20 cellular contexts compared by ENCODE assay signal in genomic region chr1:225626698-225627097, GRCh38. TPM values are rescaled to one million over a fixed set of nuclear protein-coding genes. Genes with fewer than 3 reads are reported as not detected.
A peak's percentile ranks its signal among the peaks of the same experiment; 100 is the strongest.
DNase-seq lines count a peak whose midpoint lies in the region; ATAC-seq, FAIRE-seq and TF ChIP-seq lines count a peak whose summit lies in the region.
"Had no signal": no experiment of that assay in that cellular context is flagged by ENCODE, and none has a peak within 500 bp of the region (broad histone marks: within the 10 kb centered on the region; RNA-seq: fewer than 3 reads in every experiment).

No MANE protein-coding gene starts in this region.

- H3K36me3 Mint-ChIP-seq in activated CD8-positive, alpha-beta T cell treated with anti-CD3 and anti-CD28 coated beads for 36 hours (ENCODE audit: low read depth): no peaks in the 10 kb centered on the region

- H3K4me2 ChIP-seq in fibroblast of lung (ENCODE audit: extremely low read depth, insufficient read depth, low read length): no peak overlapping the region
- H3K4me2 ChIP-seq in osteoblast (ENCODE audit: insufficient read depth, low read length): no peak overlapping the region

- H3K27me3 Mint-ChIP-seq in activated CD8-positive, alpha-beta T cell treated with anti-CD3 and anti-CD28 coated beads for 36 hours: peaks cover 10% of the 10 kb centered on the region

- no peaks in the 10 kb centered on the region for H3K4me1 Mint-ChIP-seq in activated CD8-positive, alpha-beta T cell treated with anti-CD3 and anti-CD28 coated beads for 36 hours (ENCODE audit: low read depth)
- H3K4me1 Mint-ChIP-seq: naive thymus-derived CD4-positive, alpha-beta T cell had no signal

- H3K4me1 ChIP-seq in Panc1 (ENCODE audit: control insufficient read depth, insufficient read depth, low read length) (peaks cover 17% of the 10 kb centered on the region), fibroblast of lung (ENCODE audit: control insufficient read depth, extremely low read depth, insufficient read depth, low read length) (peaks cover 2% of the 10 kb centered on the region), osteoblast (ENCODE audit: insufficient read depth, low read length) (peaks cover 31% of the 10 kb centered on the region)

- POLR2A ChIA-PET in Panc1 (lab: Charles Lee): no interaction called here
- POLR2A ChIA-PET in activated CD8-positive, alpha-beta T cell treated with anti-CD3 and anti-CD28 coated beads for 36 hours (lab: Charles Lee): no interaction called here

- ATAC-seq in Panc1: no peak
- no peak for ATAC-seq in HG03378 (IDR thresholded peaks at IDR 0.05; ENCODE audit: unreplicated experiment)
- no peak for ATAC-seq in GM21723 (IDR thresholded peaks at IDR 0.05; ENCODE audit: unreplicated experiment)
- ATAC-seq in activated CD8-positive, alpha-beta T cell treated with anti-CD3 and anti-CD28 coated beads for 36 hours: no peak
- ATAC-seq: activated CD4-positive, CD25-positive, alpha-beta regulatory T cell treated with anti-CD3 and anti-CD28 coated beads, Interleukin-2, amount 50 U/mL, for 24 hours; GM12878; naive thymus-derived CD4-positive, alpha-beta T cell had no signal

- CTCF ChIA-PET in Panc1 (lab: Charles Lee): no interaction called here
- CTCF ChIA-PET in activated CD8-positive, alpha-beta T cell treated with anti-CD3 and anti-CD28 coated beads for 36 hours (lab: Charles Lee): interaction anchor here (1.6 kb wide), 1 partner anchor 9 kb away, joined by 4 read pairs; no protein-coding TSS in a partner anchor

- no TSS peak for BruUV-seq in Panc1 (replicated peaks; lab: Mats Ljungman, UMichigan)

- DNase-seq in D721Med (ENCODE audit: insufficient read length, low spot score): no peak
- peak; percentile 84 for DNase-seq in Panc1 (ENCODE audit: low read depth, low spot score)
- peak; percentile 66 to 69 for DNase-seq in fibroblast of lung (ENCODE audit: low read depth in 2 of 2)
- no peak for DNase-seq in osteoblast (ENCODE audit: insufficient read length, low spot score, missing footprints)
- no peak for DNase-seq in stimulated activated CD4-positive, alpha-beta T cell treated with anti-CD3 and anti-CD28 coated beads, Interleukin-15, amount 100 ng/mL, for 24 hours
- no peak for DNase-seq in activated CD8-positive, alpha-beta T cell treated with anti-CD3 and anti-CD28 coated beads for 36 hours
- DNase-seq: activated gamma-delta T cell; aorta; esophagus squamous epithelium; left ventricle myocardium superior; naive thymus-derived CD4-positive, alpha-beta T cell; NCI-H187 treated with DMSO at 0.1 percent for 48 hours; NCI-H446; stimulated activated CD4-positive, alpha-beta T cell treated with anti-CD3 and anti-CD28 coated beads, Interleukin-1b, Interleukin-23, amount 100 ng/mL, for 48 hours had no signal

- H3K79me2 ChIP-seq in fibroblast of lung (ENCODE audit: control insufficient read depth, insufficient read depth, low read length) (peaks cover 41% of the 10 kb centered on the region), osteoblast (ENCODE audit: insufficient read depth, low read length) (peaks cover 99% of the 10 kb centered on the region)

- TF ChIP-seq CTCF in D721Med (IDR thresholded peaks at IDR 0.05; ENCODE audit: insufficient read depth, missing control alignments): no peak
- TF ChIP-seq CTCF in Panc1 (IDR thresholded peaks at IDR 0.05): no peak
- no peak for TF ChIP-seq CTCF in fibroblast of lung (conservative IDR thresholded peaks at IDR 0.05 in 1 of 2, IDR thresholded peaks at IDR 0.05 in 1 of 2; ENCODE audit: low read depth in 1 of 2, low read length in 2 of 2)
- TF ChIP-seq CTCF in osteoblast (IDR thresholded peaks at IDR 0.05; ENCODE audit: extremely low read depth, low read depth, low read length): no peak
- no peak for TF ChIP-seq CTCF in activated CD8-positive, alpha-beta T cell treated with anti-CD3 and anti-CD28 coated beads for 36 hours (IDR thresholded peaks at IDR 0.05)

- in situ Hi-C loops in Panc1 (cut with HindIII; ENCODE audit: low pct_unique_long_range_greater_than_20kb, low sequenced_read_pairs): no loop called here

- FAIRE-seq in D721Med (lab: Jason Lieb, UNC): peak; percentile 96
- FAIRE-seq: G401.6, GM12878 had no signal

- H4K20me1 ChIP-seq in fibroblast of lung (ENCODE audit: control insufficient read depth, extremely low read depth, insufficient read depth, low read length) (no peaks in the 10 kb centered on the region), osteoblast (ENCODE audit: insufficient read depth, low read length) (peaks cover 65% of the 10 kb centered on the region)

- no peak overlapping the region for H3K4me3 ChIP-seq in Panc1 (ENCODE audit: low read depth in 2 of 2, low read length in 2 of 2)
- H3K4me3 ChIP-seq in fibroblast of lung (replicated peaks in 1 of 4; ENCODE audit: control extremely low read depth in 1 of 4, insufficient read depth in 1 of 4, low read depth in 3 of 4, low read length in 4 of 4): no peak overlapping the region
- no peak overlapping the region for H3K4me3 ChIP-seq in osteoblast (ENCODE audit: insufficient read depth, low read length)
- H3K4me3 ChIP-seq: esophagus squamous epithelium, GM12878 had no signal

- no peaks in the 10 kb centered on the region for H3K9me3 Mint-ChIP-seq in activated CD8-positive, alpha-beta T cell treated with anti-CD3 and anti-CD28 coated beads for 36 hours

- no peaks in the 10 kb centered on the region for H3K27me3 ChIP-seq in Panc1 (ENCODE audit: control insufficient read depth, insufficient read depth, low read length)
- H3K27me3 ChIP-seq in fibroblast of lung (ENCODE audit: control insufficient read depth, insufficient read depth, low read length): no peaks in the 10 kb centered on the region
- no peaks in the 10 kb centered on the region for H3K27me3 ChIP-seq in osteoblast (ENCODE audit: insufficient read depth, low read length)
- H3K27me3 ChIP-seq: esophagus squamous epithelium had no signal

- H2AFZ ChIP-seq in fibroblast of lung (ENCODE audit: low read length) (no peak overlapping the region), osteoblast (ENCODE audit: low read length) (no peak overlapping the region)

- intact Hi-C loops in Panc1 (cut with micrococcal nuclease; ENCODE audit: unreplicated experiment): no loop called here
- intact Hi-C loops in activated CD8-positive, alpha-beta T cell treated with anti-CD3 and anti-CD28 coated beads for 36 hours (cut with micrococcal nuclease): no loop called here

- no peak overlapping the region for H3K9ac ChIP-seq in fibroblast of lung (ENCODE audit: insufficient read depth, low read length)

- H3K27ac ChIP-seq in Panc1 (ENCODE audit: low read length) (no peak overlapping the region), fibroblast of lung (ENCODE audit: insufficient read depth, low read length) (no peak overlapping the region), osteoblast (ENCODE audit: low read depth, low read length) (peak overlapping the region; percentile 22)
- H3K27ac ChIP-seq: esophagus squamous epithelium had no signal

- H3K4me3 Mint-ChIP-seq in activated CD8-positive, alpha-beta T cell treated with anti-CD3 and anti-CD28 coated beads for 36 hours: no peak overlapping the region
- H3K4me3 Mint-ChIP-seq: naive thymus-derived CD4-positive, alpha-beta T cell had no signal

- H3K27ac Mint-ChIP-seq in activated CD8-positive, alpha-beta T cell treated with anti-CD3 and anti-CD28 coated beads for 36 hours: no peak overlapping the region
- H3K27ac Mint-ChIP-seq: naive thymus-derived CD4-positive, alpha-beta T cell had no signal

- H3K36me3 ChIP-seq in Panc1 (ENCODE audit: control insufficient read depth, insufficient read depth, low read length) (no peaks in the 10 kb centered on the region), fibroblast of lung (ENCODE audit: control insufficient read depth, insufficient read depth, low read length) (no peaks in the 10 kb centered on the region), osteoblast (ENCODE audit: insufficient read depth, low read length) (peaks cover 16% of the 10 kb centered on the region)
- H3K36me3 ChIP-seq: esophagus squamous epithelium had no signal

- H3K9me3 ChIP-seq in Panc1 (ENCODE audit: control insufficient read depth, insufficient read depth, low read depth, low read length) (no peaks in the 10 kb centered on the region), fibroblast of lung (ENCODE audit: control insufficient read depth, insufficient read depth, low read depth, low read length) (no peaks in the 10 kb centered on the region), osteoblast (ENCODE audit: low read depth, low read length) (no peaks in the 10 kb centered on the region)
- H3K9me3 ChIP-seq: esophagus squamous epithelium had no signal

RNA-seq across cellular contexts. Expression of gene ENAH, which starts 26.2 kb away (rescaled TPM):
- total RNA-seq in Panc1 (2021; ENCODE audit: unreplicated experiment): 133 TPM
- 73.6 TPM for polyA plus RNA-seq in Panc1 (2012; ENCODE audit: insufficient read length)
- total RNA-seq in fibroblast of lung: 85.0 and 93.7 TPM in 2 replicates
- polyA plus RNA-seq in fibroblast of lung: 153 and 210 TPM in 2 replicates
- polyA plus RNA-seq in fibroblast of lung (2012): 103 and 145 TPM in 2 replicates
- polyA minus RNA-seq in fibroblast of lung (ENCODE audit: low replicate concordance): 31.8 and 38.8 TPM in 2 replicates
- 344 and 453 TPM in 2 replicates for total RNA-seq in osteoblast
- under 1 TPM; 0.51 to 0.65 TPM for total RNA-seq in activated CD8-positive, alpha-beta T cell treated with anti-CD3 and anti-CD28 coated beads for 36 hours
- total RNA-seq: T-helper 2 cell treated with Interferon-gamma antibody and Interleukin-4, amounts not matched to agents 100 ng/mL and 5 ng/mL, for 36 hours had no signal
- polyA plus RNA-seq: naive thymus-derived CD4-positive, alpha-beta T cell had no signal

Comparison
In these comparisons a context has a peak if more than half of its experiments do, and no peak if none do; other contexts are left out.
1. DNase-seq: peak in Panc1 (single experiment) and fibroblast of lung (2 of 2); none in D721Med (single experiment), osteoblast (single experiment), stimulated activated CD4-positive, alpha-beta T cell treated with anti-CD3 and anti-CD28 coated beads, Interleukin-15, amount 100 ng/mL, for 24 hours (single experiment) and activated CD8-positive, alpha-beta T cell treated with anti-CD3 and anti-CD28 coated beads for 36 hours (single experiment).
2. RNA of gene ENAH, which starts 26.2 kb away (total RNA-seq): 344 to 453 TPM in osteoblast, 133 TPM in Panc1 (single experiment) and 85.0 to 93.7 TPM in fibroblast of lung; 0.51 to 0.65 TPM in activated CD8-positive, alpha-beta T cell treated with anti-CD3 and anti-CD28 coated beads for 36 hours; every median in the first group is over 10 times any median in the second.